8 cellular contexts compared by ENCODE assay signal in genomic region chr20:16575390-16576140, GRCh38. TPM values are rescaled to one million over a fixed set of nuclear protein-coding genes. Genes with fewer than 3 reads are reported as not detected.
DNase-seq lines count a peak whose midpoint lies in the region; ATAC-seq and TF ChIP-seq lines count a peak whose summit lies in the region.

No MANE protein-coding gene starts in this region.

- H3K27ac ChIP-seq in skin epidermis: peak overlapping the region in 17 of 21 experiments; percentile 24 to 74 (median 59)

- CTCF ChIA-PET in activated B cell treated with CpG ODN at 0.5 μM for 24 hours (lab: Charles Lee): no interaction called here

- POLR2A ChIA-PET in activated B cell treated with CpG ODN at 0.5 μM for 24 hours (lab: Charles Lee): interaction anchor here (1.6 kb wide), 1 partner anchor 154 kb away, joined by 5 read pairs; the partner anchor contains the start of gene SNRPB2

- H3K9me3 Mint-ChIP-seq in activated B cell treated with CpG ODN at 0.5 μM for 24 hours: no peaks in the 10 kb centered on the region
- peaks cover 8% of the 10 kb centered on the region for H3K9me3 Mint-ChIP-seq in glutamatergic neuron (ENCODE audit: unreplicated experiment)

- DNase-seq in NCI-H82 (lab: John Stamatoyannopoulos, UW) (peak; percentile 48), NCI-H82 treated with DMSO at 0.1 percent for 48 hours (lab: John Stamatoyannopoulos, UW; ENCODE audit: unreplicated experiment) (no peak), activated B cell treated with CpG ODN at 0.5 μM for 24 hours (no peak), glutamatergic neuron (no peak), GOT3 (lab: John Stamatoyannopoulos, UW) (no peak), islet precursor cell (no peak)

- H3K4me3 ChIP-seq in skin epidermis: peak overlapping the region; percentile 43 to 59 (median 50)

- intact Hi-C loops in activated B cell treated with CpG ODN at 0.5 μM for 24 hours (cut with micrococcal nuclease): loop anchor here (2.0 to 10.0 kb wide), 4 partner anchors 58 to 1563 kb away; no protein-coding TSS in a partner anchor

- peaks cover 38% of the 10 kb centered on the region for H3K4me1 Mint-ChIP-seq in activated B cell treated with CpG ODN at 0.5 μM for 24 hours
- peaks cover 37% of the 10 kb centered on the region for H3K4me1 Mint-ChIP-seq in glutamatergic neuron (ENCODE audit: low read depth, unreplicated experiment)

- H3K27ac Mint-ChIP-seq in activated B cell treated with CpG ODN at 0.5 μM for 24 hours (peak overlapping the region; percentile 71), glutamatergic neuron (ENCODE audit: unreplicated experiment) (peak overlapping the region; percentile 11)

- TF ChIP-seq CTCF in activated B cell treated with CpG ODN at 0.5 μM for 24 hours (IDR thresholded peaks at IDR 0.05) (no peak), glutamatergic neuron (IDR thresholded peaks at IDR 0.05; ENCODE audit: partially characterized antibody, unreplicated experiment) (no peak)

- peak overlapping the region; percentile 92 for H3K4me3 Mint-ChIP-seq in activated B cell treated with CpG ODN at 0.5 μM for 24 hours
- H3K4me3 Mint-ChIP-seq in glutamatergic neuron (ENCODE audit: unreplicated experiment): peak overlapping the region; percentile 74

- H3K27me3 Mint-ChIP-seq in activated B cell treated with CpG ODN at 0.5 μM for 24 hours (no peaks in the 10 kb centered on the region), glutamatergic neuron (ENCODE audit: unreplicated experiment) (peaks cover 3% of the 10 kb centered on the region)

- ATAC-seq in activated B cell treated with CpG ODN at 0.5 μM for 24 hours (ENCODE audit: low read depth): no peak
- no peak for ATAC-seq in GM21447 (IDR thresholded peaks at IDR 0.05; ENCODE audit: unreplicated experiment)

- H3K36me3 Mint-ChIP-seq in activated B cell treated with CpG ODN at 0.5 μM for 24 hours (ENCODE audit: low read depth) (no peaks in the 10 kb centered on the region), glutamatergic neuron (ENCODE audit: unreplicated experiment) (no peaks in the 10 kb centered on the region)

RNA-seq across cellular contexts. Expression of gene KIF16B, which starts 2.3 kb away (rescaled TPM):
- total RNA-seq in activated B cell treated with CpG ODN at 0.5 μM for 24 hours (7.2 and 9.1 TPM in 2 replicates), glutamatergic neuron (ENCODE audit: unreplicated experiment) (27.0 TPM)
